Comparison of ENCODE assay signal across 8 cellular contexts in genomic region chr15:99565281-99566156, GRCh38. TPM values are rescaled to one million over a fixed set of nuclear protein-coding genes. Genes with fewer than 3 reads are reported as not detected.
DNase-seq lines count a peak whose midpoint lies in the region; ATAC-seq and TF ChIP-seq lines count a peak whose summit lies in the region.

Gene MEF2A (plus strand): TSS chr15:99565984. CDS start chr15:99633120, 67,136 bp downstream.

- no peaks in the 10 kb centered on the region for H4K20me1 ChIP-seq in neural cell (ENCODE audit: insufficient read depth)

- no peaks in the 10 kb centered on the region for H3K9me3 ChIP-seq in neural cell (ENCODE audit: low read length)

- H3K9ac ChIP-seq in neural cell (ENCODE audit: low read length), result peak within 1 kb of the TSS; percentile 96

- peaks cover 44% of the 10 kb centered on the region for H3K4me1 Mint-ChIP-seq in stimulated activated naive CD8-positive, alpha-beta T cell treated with anti-CD3 and anti-CD28 coated beads, Interleukin-15, amount 100 ng/mL, for 72 hours

- peak; percentile 90 for ATAC-seq in stimulated activated naive CD8-positive, alpha-beta T cell treated with anti-CD3 and anti-CD28 coated beads, Interleukin-15, amount 100 ng/mL, for 72 hours

- H3F3A ChIP-seq in neural cell (ENCODE audit: insufficient read depth, low read length, poor library complexity, severe bottlenecking), result no peaks in the 10 kb centered on the region

- peaks cover 38% of the 10 kb centered on the region for H3K79me2 ChIP-seq in neural cell (replicated peaks; ENCODE audit: insufficient read depth, low read length)

- H3K27ac Mint-ChIP-seq in stimulated activated naive CD8-positive, alpha-beta T cell treated with anti-CD3 and anti-CD28 coated beads, Interleukin-15, amount 100 ng/mL, for 72 hours, result peak within 1 kb of the TSS; percentile 98

- no peaks in the 10 kb centered on the region for H3K9me3 Mint-ChIP-seq in stimulated activated naive CD8-positive, alpha-beta T cell treated with anti-CD3 and anti-CD28 coated beads, Interleukin-15, amount 100 ng/mL, for 72 hours

- peak; percentile 96 for DNase-seq in ELF-1 (ENCODE audit: low read depth, low spot score)
- DNase-seq in H7, result peak; percentile 95
- DNase-seq in M059J (ENCODE audit: low read depth), result peak; percentile 87
- peak; percentile 82 for DNase-seq in SIG-M5 treated with dmso at 0.1 percent for 504 hours (lab: John Stamatoyannopoulos, UW; ENCODE audit: unreplicated experiment)
- peak; percentile 88 for DNase-seq in activated gamma-delta T cell treated with Interleukin-2 at 50 U/mL for 16 hours
- DNase-seq in foreskin fibroblast, result peak; percentile 94 to 98
- DNase-seq in stimulated activated naive CD8-positive, alpha-beta T cell treated with anti-CD3 and anti-CD28 coated beads, Interleukin-15, amount 100 ng/mL, for 72 hours, result peak; percentile 91 to 92

- H3K4me3 ChIP-seq in H7 (ENCODE audit: insufficient read depth, low read depth, low read length) (peak within 1 kb of the TSS; percentile 78), foreskin fibroblast (ENCODE audit: low read depth in 1 of 2, low read length in 2 of 2) (peak within 1 kb of the TSS; percentile 98), neural cell (ENCODE audit: low read length) (peak within 1 kb of the TSS; percentile 78)

- TF ChIP-seq CTCF in foreskin fibroblast (IDR thresholded peaks at IDR 0.05; ENCODE audit: low read depth, low read length) (no peak), neural cell (IDR thresholded peaks at IDR 0.05; ENCODE audit: poor library complexity, severe bottlenecking) (no peak)

- H3K36me3 ChIP-seq in H7 (replicated peaks; ENCODE audit: control insufficient read depth, insufficient read depth, low read length), result no peaks in the 10 kb centered on the region
- H3K36me3 ChIP-seq in neural cell (ENCODE audit: insufficient read depth, low read length), result no peaks in the 10 kb centered on the region

- peak within 1 kb of the TSS; percentile 93 for H3K27ac ChIP-seq in neural cell (ENCODE audit: low read length)

- H3K4me2 ChIP-seq in neural cell (ENCODE audit: low read length), result peak within 1 kb of the TSS; percentile 96

- peaks cover 9% of the 10 kb centered on the region for H3K27me3 Mint-ChIP-seq in stimulated activated naive CD8-positive, alpha-beta T cell treated with anti-CD3 and anti-CD28 coated beads, Interleukin-15, amount 100 ng/mL, for 72 hours

- no peak for TF ChIP-seq RAD21 in neural cell (conservative IDR thresholded peaks at IDR 0.05)

- H3K4me3 Mint-ChIP-seq in stimulated activated naive CD8-positive, alpha-beta T cell treated with anti-CD3 and anti-CD28 coated beads, Interleukin-15, amount 100 ng/mL, for 72 hours, result peak within 1 kb of the TSS; percentile 92 to 98

- TF ChIP-seq EP300 in neural cell (conservative IDR thresholded peaks at IDR 0.05; ENCODE audit: poor library complexity, severe bottlenecking), result peak; percentile 65

- H3K9me2 ChIP-seq in neural cell (ENCODE audit: insufficient read depth, low read length), result no peaks in the 10 kb centered on the region

- peak within 1 kb of the TSS; percentile 99 for H2AFZ ChIP-seq in neural cell (ENCODE audit: low read depth, low read length)

- H3K27me3 ChIP-seq in H7 (ENCODE audit: control insufficient read depth, insufficient read depth, low read length) (no peaks in the 10 kb centered on the region; the same call in 1 of the 2 replicates), neural cell (ENCODE audit: insufficient read depth, low read depth, low read length) (no peaks in the 10 kb centered on the region)

TF ChIP-seq in neural cell, 6 proteins besides CTCF, POLR2A, EP300 and RAD21:
- TF ChIP-seq SMC3 (conservative IDR thresholded peaks at IDR 0.05; ENCODE audit: poor library complexity) (no peak), MXI1 (conservative IDR thresholded peaks at IDR 0.05; ENCODE audit: poor library complexity, severe bottlenecking) (peak; percentile 71), EZH2 (IDR thresholded peaks at IDR 0.05; ENCODE audit: borderline replicate concordance, insufficient read depth, low read length, poor library complexity, severe bottlenecking) (no peak), POLR2AphosphoS5 (IDR thresholded peaks at IDR 0.05) (peak; percentile 75), TAF1 (IDR thresholded peaks at IDR 0.05; ENCODE audit: low read depth) (peak; percentile 88), REST (IDR thresholded peaks at IDR 0.05; ENCODE audit: borderline replicate concordance) (peak; percentile 64)

RNA-seq across cellular contexts. Expression of gene MEF2A, which starts in this region (rescaled TPM):
- total RNA-seq in H7 (2014; rRNA removed; shearing (Covaris generic)), result 13.6 and 19.7 TPM in 2 replicates
- 16.4 and 21.0 TPM in 2 replicates for total RNA-seq in M059J (2014; rRNA removed; shearing (Covaris generic))
- polyA plus RNA-seq in neural cell, result 29.0 and 32.2 TPM in 2 replicates
- 55.8 and 88.7 TPM in 2 replicates for polyA minus RNA-seq in neural cell

Comparison
In these comparisons a context has a peak if more than half of its experiments do, and no peak if none do; other contexts are left out.
1. Peak in every context shown above with its lines: DNase-seq, ATAC-seq, H3K4me3 ChIP-seq and H3K27ac ChIP-seq.